Comparison of ENCODE assay signal across 8 cellular contexts in genomic region chr1:32249831-32250525, GRCh38.
A peak's percentile ranks its signal among the peaks of the same experiment; 100 is the strongest.
DNase-seq lines count a peak whose midpoint lies in the region; ATAC-seq and TF ChIP-seq lines count a peak whose summit lies in the region.

No MANE protein-coding gene starts in this region.

- DNase-seq in GM12865 (ENCODE audit: low read depth) = peak; percentile 97
- peak; percentile 23 for DNase-seq in NOMO-1 treated with DMSO at 0.1 percent for 48 hours (lab: John Stamatoyannopoulos, UW; ENCODE audit: unreplicated experiment)
- peak; percentile 67 for DNase-seq in activated T-helper 9 cell treated with anti-CD3 and anti-CD28 coated beads, Interleukin-2, amount 50 U/mL, for 16 hours (ENCODE audit: low read depth)
- DNase-seq in left kidney (ENCODE audit: low read depth, low spot score) = peak; percentile 82
- peak; percentile 85 for DNase-seq in stimulated activated CD8-positive, alpha-beta memory T cell treated with anti-CD3 and anti-CD28 coated beads, Interleukin-4, amount 100 ng/mL, for 48 hours
- no peak for DNase-seq in NCI-H1694 (lab: John Stamatoyannopoulos, UW)
- no peak for DNase-seq in NCI-H345 treated with DMSO at 0.1 percent for 48 hours (lab: John Stamatoyannopoulos, UW; ENCODE audit: unreplicated experiment)

- TF ChIP-seq CTCF in GM12865 (IDR thresholded peaks at IDR 0.05; ENCODE audit: insufficient read depth, low read depth, low read length, missing control alignments) = no peak

- H3K4me3 ChIP-seq in GM12865 (ENCODE audit: low read depth, low read length) = peak overlapping the region; percentile 71

- ATAC-seq in HG02571 (IDR thresholded peaks at IDR 0.05; ENCODE audit: unreplicated experiment) = peak; percentile 49

Comparison
In these comparisons a context has a peak if more than half of its experiments do, and no peak if none do; other contexts are left out.
1. DNase-seq: peak in GM12865 (single experiment), NOMO-1 treated with DMSO at 0.1 percent for 48 hours (single experiment), activated T-helper 9 cell treated with anti-CD3 and anti-CD28 coated beads, Interleukin-2, amount 50 U/mL, for 16 hours (single experiment), left kidney (single experiment) and stimulated activated CD8-positive, alpha-beta memory T cell treated with anti-CD3 and anti-CD28 coated beads, Interleukin-4, amount 100 ng/mL, for 48 hours (single experiment); none in NCI-H1694 (single experiment) and NCI-H345 treated with DMSO at 0.1 percent for 48 hours (single experiment).